In genomic region chr6:138981416-138981815, GRCh38 we compare ENCODE assay signal across 20 cellular contexts. TPM values are rescaled to one million over a fixed set of nuclear protein-coding genes. Genes with fewer than 3 reads are reported as not detected.
A peak's percentile ranks its signal among the peaks of the same experiment; 100 is the strongest.
DNase-seq lines count a peak whose midpoint lies in the region; ATAC-seq, FAIRE-seq and TF ChIP-seq lines count a peak whose summit lies in the region.
"Had no signal": no experiment of that assay in that cellular context is flagged by ENCODE, and none has a peak within 500 bp of the region (broad histone marks: within the 10 kb centered on the region; RNA-seq: fewer than 3 reads in every experiment).

No MANE protein-coding gene starts in this region.

- H3K9me1 ChIP-seq in keratinocyte (ENCODE audit: control insufficient read depth, extremely low read depth, insufficient read depth, low read length): peaks cover 6% of the 10 kb centered on the region

- no peak for TF ChIP-seq CTCF in keratinocyte (optimal IDR thresholded peaks at IDR 0.05 in 1 of 3, IDR thresholded peaks at IDR 0.05 in 1 of 3, conservative IDR thresholded peaks at IDR 0.05 in 1 of 3; ENCODE audit: extremely low read depth in 1 of 3, insufficient read depth in 2 of 3, low read length in 3 of 3)
- no peak for TF ChIP-seq CTCF in testis (IDR thresholded peaks at IDR 0.05)
- no peak for TF ChIP-seq CTCF in sigmoid colon (IDR thresholded peaks at IDR 0.05)

- H3K4me2 ChIP-seq in keratinocyte (ENCODE audit: control insufficient read depth, extremely low read depth, insufficient read depth, low read depth, low read length): peak overlapping the region; percentile 29

- no peak overlapping the region for H3K4me3 ChIP-seq in keratinocyte (ENCODE audit: control insufficient read depth in 2 of 3, extremely low read depth in 1 of 3, insufficient read depth in 2 of 3, low read depth in 1 of 3, low read length in 3 of 3)
- H3K4me3 ChIP-seq in testis: no peak overlapping the region
- no peak overlapping the region for H3K4me3 ChIP-seq in sigmoid colon
- H3K4me3 ChIP-seq: BLaER1 treated with 17β-estradiol and CSF1 and Interleukin-3, amounts not matched to agents 10 nM and 100 nM; GM23248 had no signal

- no peaks in the 10 kb centered on the region for H3K27me3 ChIP-seq in keratinocyte (ENCODE audit: control insufficient read depth, extremely low read depth, insufficient read depth, low read length)
- H3K27me3 ChIP-seq in testis: no peaks in the 10 kb centered on the region
- H3K27me3 ChIP-seq in sigmoid colon: no peaks in the 10 kb centered on the region
- H3K27me3 ChIP-seq: BLaER1 treated with 17β-estradiol and CSF1 and Interleukin-3, amounts not matched to agents 10 nM and 100 nM had no signal

- DNase-seq in OCI-M1 (lab: John Stamatoyannopoulos, UW) (peak; percentile 75), astrocyte of the hippocampus (ENCODE audit: low read depth, low spot score) (peak; percentile 29), keratinocyte (ENCODE audit: low read depth, low spot score) (no peak), testis (peak; percentile 39), sigmoid colon (no peak), HuH-7.5 (ENCODE audit: low spot score) (no peak), nucleus accumbens (lab: John Stamatoyannopoulos, UW) (no peak)
- DNase-seq: Calu3; CD8-positive, alpha-beta T cell; EL; GM23248; HCEC 1CT; NCI-H1105; NCI-H510A; NCI-H748 treated with DMSO at 0.1 percent for 48 hours; NK-92 treated with Interleukin-12 subunit alpha and Interleukin-12 subunit beta, amount 100 ng/mL, for 24 hours; SHP77 had no signal

- H3K9me3 ChIP-seq in keratinocyte (ENCODE audit: control insufficient read depth, low read depth, low read length) (no peaks in the 10 kb centered on the region), testis (no peaks in the 10 kb centered on the region), sigmoid colon (no peaks in the 10 kb centered on the region)
- H3K9me3 ChIP-seq: BLaER1 treated with 17β-estradiol and CSF1 and Interleukin-3, amounts not matched to agents 10 nM and 100 nM had no signal

- H3K79me2 ChIP-seq in keratinocyte (ENCODE audit: control insufficient read depth, insufficient read depth, low read length): peaks cover 99% of the 10 kb centered on the region

- no peak for ATAC-seq in HG03571 (IDR thresholded peaks at IDR 0.05; ENCODE audit: unreplicated experiment)
- ATAC-seq: CD8-positive, alpha-beta T cell had no signal

- no peak for FAIRE-seq in keratinocyte (lab: Jason Lieb, UNC)
- FAIRE-seq: GM12891 had no signal

- 55 to 66% methylated on average over 2 of the region's 2 CpGs for WGBS in testis, 2 donors
- WGBS in sigmoid colon, 2 donors: 72 to 78% methylated on average over 2 of the region's 2 CpGs

- H3K36me3 ChIP-seq in keratinocyte (ENCODE audit: control insufficient read depth in 2 of 2, extremely low read depth in 1 of 2, insufficient read depth in 2 of 2, low read length in 2 of 2) (no peaks in the 10 kb centered on the region), testis (ENCODE audit: low read depth, missing control alignments) (no peaks in the 10 kb centered on the region), sigmoid colon (no peaks in the 10 kb centered on the region)

- no peak overlapping the region for H2AFZ ChIP-seq in keratinocyte (ENCODE audit: control insufficient read depth, low read length)
- H2AFZ ChIP-seq: GM23248 had no signal

- H3K4me1 ChIP-seq in keratinocyte (ENCODE audit: control insufficient read depth, extremely low read depth, insufficient read depth, low read length) (peaks cover 32% of the 10 kb centered on the region), testis (peaks cover 20% of the 10 kb centered on the region), sigmoid colon (peaks cover 0 to 50% (median 34%) of the 10 kb centered on the region in 4 donors)

- H4K20me1 ChIP-seq in keratinocyte (ENCODE audit: control insufficient read depth, extremely low read depth, insufficient read depth, low read length): peaks cover 2% of the 10 kb centered on the region

- no peak for TF ChIP-seq EP300 in sigmoid colon (IDR thresholded peaks at IDR 0.05)

- H3K9ac ChIP-seq in keratinocyte (ENCODE audit: control insufficient read depth, extremely low read depth, insufficient read depth, low read length): no peak overlapping the region
- H3K9ac ChIP-seq: GM23248 had no signal

- intact Hi-C loops in testis (cut with DNase I; ENCODE audit: low total_unique reads): no loop called here
- intact Hi-C loops in sigmoid colon (cut with DNase I): loop anchor here (10.0 kb wide), 1 partner anchor 577 kb away; the partner anchor contains the start of gene HEBP2

- no peak for TF ChIP-seq POLR2A in testis (IDR thresholded peaks at IDR 0.05)
- TF ChIP-seq POLR2A in sigmoid colon (IDR thresholded peaks at IDR 0.05): no peak

- H3K27ac ChIP-seq in keratinocyte (ENCODE audit: control insufficient read depth, insufficient read depth, low read length) (no peak overlapping the region), testis (peak overlapping the region; percentile 36 to 47), sigmoid colon (no peak overlapping the region)
- H3K27ac ChIP-seq: BLaER1 treated with 17β-estradiol and CSF1 and Interleukin-3, amounts not matched to agents 10 nM and 100 nM; GM23248 had no signal

- dilution Hi-C loops in keratinocyte (cut with MboI; ENCODE audit: extremely low pct_ligation_motif_present, low sequenced_read_pairs): no loop called here

RNA-seq across cellular contexts. Expression of gene REPS1, which starts 6.6 kb away (rescaled TPM):
- polyA plus RNA-seq in keratinocyte (42.9 to 61.3 TPM (median 55.0 TPM) in 3 replicates), testis (ENCODE audit: insufficient read depth, low read depth, low replicate concordance) (82.0 TPM), sigmoid colon (10 to 100 TPM; 12.6 to 22.6 (median 13.9) TPM)
- 66.3 TPM for polyA plus RNA-seq in keratinocyte (2011; ENCODE audit: low read depth)
- 36.5 and 64.8 TPM in 2 replicates for polyA plus RNA-seq in keratinocyte (2011; cell fraction: cytosol; rRNA removed)
- 56.1 and 60.5 TPM in 2 replicates for polyA plus RNA-seq in keratinocyte (2011; cell fraction: nucleus; rRNA removed)
- 35.5 and 49.1 TPM in 2 replicates for polyA plus RNA-seq in keratinocyte (2012; ENCODE audit: low replicate concordance)
- 35.4 to 79.6 TPM (median 63.7 TPM) in 3 replicates for polyA minus RNA-seq in keratinocyte
- 42.8 TPM for polyA minus RNA-seq in keratinocyte (2011; cell fraction: cytosol; rRNA and poly(A)+ RNA removed)
- polyA minus RNA-seq in keratinocyte (2011; cell fraction: nucleus; rRNA and poly(A)+ RNA removed): 42.2 and 78.7 TPM in 2 replicates
- total RNA-seq in testis (100 to 1,000 TPM; 160 to 170 TPM), sigmoid colon (10 to 100 TPM; 26.3 to 53.7 (median 27.9) TPM)

RNA-seq across cellular contexts. Expression of gene ABRACL, which starts 47.1 kb away (rescaled TPM):
- polyA plus RNA-seq in keratinocyte (56.1 to 120 TPM (median 119 TPM) in 3 replicates), testis (ENCODE audit: insufficient read depth, low read depth, low replicate concordance) (59.5 TPM), sigmoid colon (100 to 1,000 TPM; 144 to 529 (median 303) TPM)
- polyA plus RNA-seq in keratinocyte (2011; ENCODE audit: low read depth): 59.8 TPM
- polyA plus RNA-seq in keratinocyte (2011; cell fraction: cytosol; rRNA removed): 109 and 128 TPM in 2 replicates
- polyA plus RNA-seq in keratinocyte (2011; cell fraction: nucleus; rRNA removed): 45.3 and 66.7 TPM in 2 replicates
- 86.8 and 108 TPM in 2 replicates for polyA plus RNA-seq in keratinocyte (2012; ENCODE audit: low replicate concordance)
- 3.4 to 30.3 TPM (median 17.3 TPM) in 3 replicates for polyA minus RNA-seq in keratinocyte
- polyA minus RNA-seq in keratinocyte (2011; cell fraction: cytosol; rRNA and poly(A)+ RNA removed): 31.1 TPM
- polyA minus RNA-seq in keratinocyte (2011; cell fraction: nucleus; rRNA and poly(A)+ RNA removed): 11.5 and 13.3 TPM in 2 replicates
- total RNA-seq in testis (10 to 100 TPM; 43.5 to 60.3 TPM), sigmoid colon (1 to 10 TPM; 6.8 to 7.7 (median 7.4) TPM)

Comparison
In these comparisons a context has a peak if more than half of its experiments do, and no peak if none do; other contexts are left out.
1. DNase-seq: peak in OCI-M1 (single experiment), astrocyte of the hippocampus (single experiment) and testis (single experiment); none in keratinocyte (single experiment), sigmoid colon (single experiment), HuH-7.5 (single experiment) and nucleus accumbens (0 of 56).
2. H3K27ac ChIP-seq: peak in testis (2 of 2); none in keratinocyte (single experiment) and sigmoid colon (0 of 4).